8 cellular contexts compared by ENCODE assay signal in genomic region chr5:10701567-10702039, GRCh38. TPM values are rescaled to one million over a fixed set of nuclear protein-coding genes. Genes with fewer than 3 reads are reported as not detected.
DNase-seq lines count a peak whose midpoint lies in the region; ATAC-seq lines count a peak whose summit lies in the region.

No MANE protein-coding gene starts in this region.

- peaks cover 0 to 44% (median 32%) of the 10 kb centered on the region in 4 donors for H3K4me1 Mint-ChIP-seq in CD4-positive, CD25-positive, alpha-beta regulatory T cell
- H3K4me1 Mint-ChIP-seq in memory B cell, result peaks cover 41% of the 10 kb centered on the region
- H3K4me1 Mint-ChIP-seq in activated T-helper 1 cell treated with anti-CD3 and anti-CD28 coated beads, Interleukin-12 subunit alpha, Interleukin-12 subunit beta, Interleukin-2, Interleukin-4 antibody, amounts not matched to agents 30 ng/mL and 10 ng/mL and 1 ng/mL, durations not matched to agents 14 hours and 24 hours and 36 hours (ENCODE audit: low read depth), result peaks cover 35% of the 10 kb centered on the region

- ATAC-seq in CD4-positive, CD25-positive, alpha-beta regulatory T cell (ENCODE audit: low read depth in 2 of 2), result no peak
- ATAC-seq in memory B cell (ENCODE audit: low read depth), result no peak
- ATAC-seq in GM21786 (IDR thresholded peaks at IDR 0.05; ENCODE audit: unreplicated experiment), result no peak

- H3K4me1 ChIP-seq in CD4-positive, CD25-positive, alpha-beta regulatory T cell (ENCODE audit: control insufficient read depth, insufficient read depth, low read length, poor library complexity, severe bottlenecking), result peaks cover 10% of the 10 kb centered on the region
- no peaks in the 10 kb centered on the region for H3K4me1 ChIP-seq in HAP-1

- no peaks in the 10 kb centered on the region for H3K27me3 Mint-ChIP-seq in CD4-positive, CD25-positive, alpha-beta regulatory T cell
- no peaks in the 10 kb centered on the region for H3K27me3 Mint-ChIP-seq in memory B cell
- H3K27me3 Mint-ChIP-seq in activated T-helper 1 cell treated with anti-CD3 and anti-CD28 coated beads, Interleukin-12 subunit alpha, Interleukin-12 subunit beta, Interleukin-2, Interleukin-4 antibody, amounts not matched to agents 30 ng/mL and 10 ng/mL and 1 ng/mL, durations not matched to agents 14 hours and 24 hours and 36 hours (ENCODE audit: insufficient read depth), result no peaks in the 10 kb centered on the region

- no peak overlapping the region for H3K4me3 Mint-ChIP-seq in CD4-positive, CD25-positive, alpha-beta regulatory T cell
- no peak overlapping the region for H3K4me3 Mint-ChIP-seq in memory B cell
- H3K4me3 Mint-ChIP-seq in activated T-helper 1 cell treated with anti-CD3 and anti-CD28 coated beads, Interleukin-12 subunit alpha, Interleukin-12 subunit beta, Interleukin-2, Interleukin-4 antibody, amounts not matched to agents 30 ng/mL and 10 ng/mL and 1 ng/mL, durations not matched to agents 14 hours and 24 hours and 36 hours, result no peak overlapping the region

- peaks cover 15% of the 10 kb centered on the region for H3K36me3 Mint-ChIP-seq in CD4-positive, CD25-positive, alpha-beta regulatory T cell
- H3K36me3 Mint-ChIP-seq in memory B cell, result peaks cover 4% of the 10 kb centered on the region
- peaks cover under 1% of the 10 kb centered on the region for H3K36me3 Mint-ChIP-seq in activated T-helper 1 cell treated with anti-CD3 and anti-CD28 coated beads, Interleukin-12 subunit alpha, Interleukin-12 subunit beta, Interleukin-2, Interleukin-4 antibody, amounts not matched to agents 30 ng/mL and 10 ng/mL and 1 ng/mL, durations not matched to agents 14 hours and 24 hours and 36 hours (ENCODE audit: low read depth)

- H3K9me3 Mint-ChIP-seq in CD4-positive, CD25-positive, alpha-beta regulatory T cell, result no peaks in the 10 kb centered on the region
- no peaks in the 10 kb centered on the region for H3K9me3 Mint-ChIP-seq in memory B cell
- no peaks in the 10 kb centered on the region for H3K9me3 Mint-ChIP-seq in activated T-helper 1 cell treated with anti-CD3 and anti-CD28 coated beads, Interleukin-12 subunit alpha, Interleukin-12 subunit beta, Interleukin-2, Interleukin-4 antibody, amounts not matched to agents 30 ng/mL and 10 ng/mL and 1 ng/mL, durations not matched to agents 14 hours and 24 hours and 36 hours

- in situ Hi-C loops in HAP-1 (cut with MboI; ENCODE audit: low sequenced_read_pairs), result no loop called here

- H3K27ac Mint-ChIP-seq in CD4-positive, CD25-positive, alpha-beta regulatory T cell, result no peak overlapping the region
- H3K27ac Mint-ChIP-seq in memory B cell, result peak overlapping the region; percentile 75
- H3K27ac Mint-ChIP-seq in activated T-helper 1 cell treated with anti-CD3 and anti-CD28 coated beads, Interleukin-12 subunit alpha, Interleukin-12 subunit beta, Interleukin-2, Interleukin-4 antibody, amounts not matched to agents 30 ng/mL and 10 ng/mL and 1 ng/mL, durations not matched to agents 14 hours and 24 hours and 36 hours, result no peak overlapping the region

- intact Hi-C loops in activated T-helper 1 cell treated with anti-CD3 and anti-CD28 coated beads, Interleukin-12 subunit alpha, Interleukin-12 subunit beta, Interleukin-2, Interleukin-4 antibody, amounts not matched to agents 30 ng/mL and 10 ng/mL and 1 ng/mL, durations not matched to agents 14 hours and 24 hours and 36 hours (cut with micrococcal nuclease), result loop anchor here (5.0 kb wide), 1 partner anchor 64 kb away; no protein-coding TSS in a partner anchor

- H3K4me3 ChIP-seq in CD4-positive, CD25-positive, alpha-beta regulatory T cell (ENCODE audit: low read depth, low read length), result no peak overlapping the region
- H3K4me3 ChIP-seq in HAP-1, result no peak overlapping the region

- peaks cover 9% of the 10 kb centered on the region for H3K36me3 ChIP-seq in CD4-positive, CD25-positive, alpha-beta regulatory T cell (ENCODE audit: control insufficient read depth, insufficient read depth, low read length)
- no peaks in the 10 kb centered on the region; the same call in 1 of the 2 replicates for H3K36me3 ChIP-seq in HAP-1 (replicated peaks)

- peak; percentile 6 to 42 (median 24) for DNase-seq in CD4-positive, CD25-positive, alpha-beta regulatory T cell
- peak; percentile 4 to 65 for DNase-seq in HAP-1 (ENCODE audit: low spot score in 2 of 2)
- peak; percentile 51 for DNase-seq in RPMI7951 (ENCODE audit: low read depth)
- peak; percentile 30 to 65 for DNase-seq in dermis microvascular lymphatic vessel endothelial cell (ENCODE audit: low read depth in 2 of 2)
- DNase-seq in memory B cell (ENCODE audit: low spot score in 2 of 2), result peak; percentile 37 to 38
- DNase-seq in T1000 (lab: John Stamatoyannopoulos, UW), result no peak
- DNase-seq in activated T-helper 1 cell treated with anti-CD3 and anti-CD28 coated beads, Interleukin-12 subunit alpha, Interleukin-12 subunit beta, Interleukin-2, Interleukin-4 antibody, amounts not matched to agents 30 ng/mL and 10 ng/mL and 1 ng/mL, durations not matched to agents 14 hours and 24 hours and 36 hours (ENCODE audit: low spot score), result no peak

- H3K27ac ChIP-seq in CD4-positive, CD25-positive, alpha-beta regulatory T cell (ENCODE audit: insufficient read depth, low read length, poor library complexity, severe bottlenecking), result no peak overlapping the region

- no peaks in the 10 kb centered on the region for H3K9me3 ChIP-seq in CD4-positive, CD25-positive, alpha-beta regulatory T cell (ENCODE audit: control insufficient read depth in 2 of 2, low read length in 2 of 2)
- H3K9me3 ChIP-seq in HAP-1, result no peaks in the 10 kb centered on the region

- H3K27me3 ChIP-seq in CD4-positive, CD25-positive, alpha-beta regulatory T cell (ENCODE audit: control insufficient read depth, insufficient read depth, low read length), result no peaks in the 10 kb centered on the region
- H3K27me3 ChIP-seq in HAP-1 (ENCODE audit: low read depth), result no peaks in the 10 kb centered on the region

RNA-seq across cellular contexts. Expression of gene DAP, which starts 59.4 kb away (rescaled TPM):
- 39.8 TPM for total RNA-seq in CD4-positive, CD25-positive, alpha-beta regulatory T cell
- 10 to 100 TPM; 50.1 to 64.2 (median 54.7) TPM for polyA plus RNA-seq in CD4-positive, CD25-positive, alpha-beta regulatory T cell
- total RNA-seq in RPMI7951 (2014; rRNA removed; shearing (Covaris generic)), result 33.2 and 35.8 TPM in 2 replicates
- 16.3 and 34.3 TPM in 2 replicates for total RNA-seq in dermis microvascular lymphatic vessel endothelial cell
- 62.6 and 64.7 TPM in 2 replicates for total RNA-seq in activated T-helper 1 cell treated with anti-CD3 and anti-CD28 coated beads, Interleukin-12 subunit alpha, Interleukin-12 subunit beta, Interleukin-2, Interleukin-4 antibody, amounts not matched to agents 30 ng/mL and 10 ng/mL and 1 ng/mL, durations not matched to agents 14 hours and 24 hours and 36 hours

Comparison
In these comparisons a context has a peak if more than half of its experiments do, and no peak if none do; other contexts are left out.
1. DNase-seq: peak in CD4-positive, CD25-positive, alpha-beta regulatory T cell (3 of 3), HAP-1 (2 of 2), RPMI7951 (single experiment), dermis microvascular lymphatic vessel endothelial cell (2 of 2) and memory B cell (2 of 2); none in T1000 (single experiment) and activated T-helper 1 cell treated with anti-CD3 and anti-CD28 coated beads, Interleukin-12 subunit alpha, Interleukin-12 subunit beta, Interleukin-2, Interleukin-4 antibody, amounts not matched to agents 30 ng/mL and 10 ng/mL and 1 ng/mL, durations not matched to agents 14 hours and 24 hours and 36 hours (single experiment).